In genomic region chr7:27082171-27082570, GRCh38 we compare ENCODE assay signal across 1 cellular context.
TF ChIP-seq lines count a peak whose summit lies in the region.

No MANE protein-coding gene starts in this region.

TF ChIP-seq in IMR-90, 13 proteins besides CTCF, POLR2A, EP300 and RAD21:
- TF ChIP-seq RFX5 (IDR thresholded peaks at IDR 0.05; ENCODE audit: low read depth, low read length) (no peak), MAZ (IDR thresholded peaks at IDR 0.05; ENCODE audit: borderline replicate concordance, low read depth, low read length) (no peak), MXI1 (IDR thresholded peaks at IDR 0.05; ENCODE audit: borderline replicate concordance, low read depth, low read length) (no peak), NFE2L2 (IDR thresholded peaks at IDR 0.05; ENCODE audit: low read depth, low read length) (no peak), MAFK (IDR thresholded peaks at IDR 0.05; ENCODE audit: low read depth, low read length) (no peak), FOS (IDR thresholded peaks at IDR 0.05; ENCODE audit: low read depth, low read length) (no peak), BHLHE40 (IDR thresholded peaks at IDR 0.05; ENCODE audit: low read depth, low read length) (no peak), CEBPB (IDR thresholded peaks at IDR 0.05; ENCODE audit: low read depth, low read length) (no peak), USF2 (IDR thresholded peaks at IDR 0.05; ENCODE audit: low read depth, low read length) (no peak), RCOR1 (IDR thresholded peaks at IDR 0.05; ENCODE audit: insufficient replicate concordance, low read length) (no peak)
- TF ChIP-seq, protein P1, sequence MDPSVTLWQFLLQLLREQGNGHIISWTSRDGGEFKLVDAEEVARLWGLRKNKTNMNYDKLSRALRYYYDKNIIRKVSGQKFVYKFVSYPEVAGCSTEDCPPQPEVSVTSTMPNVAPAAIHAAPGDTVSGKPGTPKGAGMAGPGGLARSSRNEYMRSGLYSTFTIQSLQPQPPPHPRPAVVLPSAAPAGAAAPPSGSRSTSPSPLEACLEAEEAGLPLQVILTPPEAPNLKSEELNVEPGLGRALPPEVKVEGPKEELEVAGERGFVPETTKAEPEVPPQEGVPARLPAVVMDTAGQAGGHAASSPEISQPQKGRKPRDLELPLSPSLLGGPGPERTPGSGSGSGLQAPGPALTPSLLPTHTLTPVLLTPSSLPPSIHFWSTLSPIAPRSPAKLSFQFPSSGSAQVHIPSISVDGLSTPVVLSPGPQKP (IDR thresholded peaks at IDR 0.05; ENCODE audit: borderline replicate concordance, low read depth, low read length) = no peak
